Comparison of ENCODE assay signal across 2 cellular contexts in the genomic region with DNA sequence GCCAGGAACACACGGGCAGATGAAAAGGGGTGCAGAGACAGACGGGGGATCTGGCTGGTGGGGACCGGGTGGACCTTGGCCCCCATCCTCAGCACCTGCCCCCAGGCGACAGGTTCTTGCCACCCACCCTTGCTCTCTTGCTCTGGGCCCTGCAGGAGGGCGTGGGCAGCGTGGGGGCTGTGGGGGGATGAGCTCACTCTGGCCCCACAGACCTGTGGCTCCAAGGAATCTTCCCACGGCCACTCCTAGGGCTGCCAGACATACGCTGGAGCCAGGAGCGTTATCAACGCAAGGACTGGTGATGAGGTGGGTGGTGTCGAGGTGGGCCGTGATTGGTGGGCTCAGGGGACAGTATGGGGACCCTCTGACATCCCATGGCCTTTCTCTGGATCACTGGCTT.
TF ChIP-seq lines count a peak whose summit lies in the region.

No MANE protein-coding gene starts in this region.

TF ChIP-seq in A549, 52 proteins besides CTCF, POLR2A, EP300 and RAD21:
- TF ChIP-seq HOXA7 (CRISPR knock-in tag; IDR thresholded peaks at IDR 0.05) (no peak), ZFP36 (IDR thresholded peaks at IDR 0.05; ENCODE audit: borderline replicate concordance, partially characterized antibody) (no peak), JUN (IDR thresholded peaks at IDR 0.05) (0 out of 5 replicates have a peak, but pooled peaks of 1 of the 2 experiments have one; percentile 3)
TF ChIP-seq in A549: peak in this region for 1.

TF ChIP-seq in HepG2, 621 proteins besides CTCF, POLR2A, EP300 and RAD21:
- TF ChIP-seq HNRNPL (IDR thresholded peaks at IDR 0.05; ENCODE audit: low read depth, low read length) (0 out of 2 replicates have a peak, but pooled peaks have one; percentile 41), HNRNPLL (IDR thresholded peaks at IDR 0.05; ENCODE audit: low read depth, low read length, poor library complexity, severe bottlenecking) (peak; percentile 42), AGO1 (IDR thresholded peaks at IDR 0.05; ENCODE audit: low read depth, low read length, poor library complexity, severe bottlenecking) (peak; percentile 90), KDM2A (CRISPR knock-in tag; IDR thresholded peaks at IDR 0.05; ENCODE audit: borderline replicate concordance, low read depth) (peak; percentile 52; the same call in 1 of the 2 replicates), POLR2G (IDR thresholded peaks at IDR 0.05; ENCODE audit: low read depth, low read length) (peak; percentile 13; the same call in 1 of the 2 replicates), AGO2 (optimal IDR thresholded peaks at IDR 0.05; ENCODE audit: low read depth, low read length) (peak; percentile 79), ZSCAN29 (CRISPR knock-in tag; conservative IDR thresholded peaks at IDR 0.05) (no peak), ZNF558 (CRISPR knock-in tag; IDR thresholded peaks at IDR 0.05; ENCODE audit: borderline replicate concordance) (no peak)
